In genomic region chr10:91587710-91588638, GRCh38 we compare ENCODE assay signal across 1 cellular context.
TF ChIP-seq lines count a peak whose summit lies in the region.

No MANE protein-coding gene starts in this region.

TF ChIP-seq in HEK293, 187 proteins besides CTCF, POLR2A, EP300 and RAD21 (continued from another document and continues in another):
- TF ChIP-seq ZBTB26 (tag by site-specific recombination; optimal IDR thresholded peaks at IDR 0.05) (no peak), OSR2 (tag by site-specific recombination; IDR thresholded peaks at IDR 0.05) (peak; percentile 66), ZNF670 (tag by site-specific recombination; IDR thresholded peaks at IDR 0.05; ENCODE audit: low read depth) (no peak), ZFP41 (tag by site-specific recombination; IDR thresholded peaks at IDR 0.05; ENCODE audit: borderline replicate concordance) (no peak), ZBTB6 (tag by site-specific recombination; IDR thresholded peaks at IDR 0.05) (no peak), SP7 (tag by site-specific recombination; IDR thresholded peaks at IDR 0.05) (peak; percentile 87), YY2 (tag by site-specific recombination; IDR thresholded peaks at IDR 0.05) (no peak), ZBTB21 (tag by site-specific recombination; IDR thresholded peaks at IDR 0.05) (peak; percentile 85), ZNF114 (tag by site-specific recombination; IDR thresholded peaks at IDR 0.05) (no peak), RBAK (tag by site-specific recombination; IDR thresholded peaks at IDR 0.05) (peak; percentile 31; the same call in 1 of the 2 replicates), ZNF341 (tag by site-specific recombination; IDR thresholded peaks at IDR 0.05; ENCODE audit: low read depth) (no peak), ZBTB17 (tag by site-specific recombination; IDR thresholded peaks at IDR 0.05) (no peak), ZNF473 (tag by site-specific recombination; IDR thresholded peaks at IDR 0.05) (no peak), KLF17 (tag by site-specific recombination; IDR thresholded peaks at IDR 0.05) (peak; percentile 18; the same call in 1 of the 2 replicates), PRDM1 (tag by site-specific recombination; IDR thresholded peaks at IDR 0.05) (peak; percentile 35; the same call in 1 of the 2 replicates), KLF1 (tag by site-specific recombination; IDR thresholded peaks at IDR 0.05) (no peak), ZBTB20 (tag by site-specific recombination; IDR thresholded peaks at IDR 0.05) (peak; percentile 23; the same call in 1 of the 2 replicates), GLI4 (tag by site-specific recombination; IDR thresholded peaks at IDR 0.05) (no peak), ZNF558 (tag by site-specific recombination; IDR thresholded peaks at IDR 0.05) (no peak; the same call in 1 of the 2 replicates), ZEB2 (tag by site-specific recombination; IDR thresholded peaks at IDR 0.05) (peak; percentile 90), ZBTB49 (tag by site-specific recombination; IDR thresholded peaks at IDR 0.05; ENCODE audit: low read depth) (no peak), ZNF791 (tag by site-specific recombination; IDR thresholded peaks at IDR 0.05) (no peak), ZNF335 (tag by site-specific recombination; conservative IDR thresholded peaks at IDR 0.05) (peak; percentile 14; the same call in 1 of the 2 replicates), ZNF404 (tag by site-specific recombination; IDR thresholded peaks at IDR 0.05) (no peak), SP2 (tag by site-specific recombination; IDR thresholded peaks at IDR 0.05) (peak; percentile 42), ZNF560 (tag by site-specific recombination; IDR thresholded peaks at IDR 0.05; ENCODE audit: borderline replicate concordance) (no peak), ZNF76 (tag by site-specific recombination; IDR thresholded peaks at IDR 0.05; ENCODE audit: borderline replicate concordance, low read depth) (no peak), ZNF529 (tag by site-specific recombination; IDR thresholded peaks at IDR 0.05; ENCODE audit: insufficient replicate concordance) (no peak), BCL11B (tag by site-specific recombination; IDR thresholded peaks at IDR 0.05; ENCODE audit: low read depth) (no peak), MYNN (tag by site-specific recombination; IDR thresholded peaks at IDR 0.05; ENCODE audit: borderline replicate concordance) (no peak), ZNF701 (tag by site-specific recombination; IDR thresholded peaks at IDR 0.05) (no peak), ATF2 (tag by site-specific recombination; IDR thresholded peaks at IDR 0.05; ENCODE audit: low read depth) (peak; percentile 87), EGR2 (tag by site-specific recombination; IDR thresholded peaks at IDR 0.05; ENCODE audit: low read depth) (peak; percentile 59; the same call in 1 of the 2 replicates), ZNF561 (tag by site-specific recombination; IDR thresholded peaks at IDR 0.05; ENCODE audit: borderline replicate concordance) (peak; percentile 57; the same call in 1 of the 2 replicates), REPIN1 (tag by site-specific recombination; IDR thresholded peaks at IDR 0.05; ENCODE audit: low read depth) (no peak)
- TF ChIP-seq, protein P1, sequence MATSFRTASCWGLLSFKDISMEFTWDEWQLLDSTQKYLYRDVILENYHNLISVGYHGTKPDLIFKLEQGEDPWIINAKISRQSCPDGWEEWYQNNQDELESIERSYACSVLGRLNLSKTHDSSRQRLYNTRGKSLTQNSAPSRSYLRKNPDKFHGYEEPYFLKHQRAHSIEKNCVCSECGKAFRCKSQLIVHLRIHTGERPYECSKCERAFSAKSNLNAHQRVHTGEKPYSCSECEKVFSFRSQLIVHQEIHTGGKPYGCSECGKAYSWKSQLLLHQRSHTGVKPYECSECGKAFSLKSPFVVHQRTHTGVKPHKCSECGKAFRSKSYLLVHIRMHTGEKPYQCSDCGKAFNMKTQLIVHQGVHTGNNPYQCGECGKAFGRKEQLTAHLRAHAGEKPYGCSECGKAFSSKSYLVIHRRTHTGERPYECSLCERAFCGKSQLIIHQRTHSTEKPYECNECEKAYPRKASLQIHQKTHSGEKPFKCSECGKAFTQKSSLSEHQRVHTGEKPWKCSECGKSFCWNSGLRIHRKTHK (tag by site-specific recombination; IDR thresholded peaks at IDR 0.05), result no peak
- TF ChIP-seq, protein P2, sequence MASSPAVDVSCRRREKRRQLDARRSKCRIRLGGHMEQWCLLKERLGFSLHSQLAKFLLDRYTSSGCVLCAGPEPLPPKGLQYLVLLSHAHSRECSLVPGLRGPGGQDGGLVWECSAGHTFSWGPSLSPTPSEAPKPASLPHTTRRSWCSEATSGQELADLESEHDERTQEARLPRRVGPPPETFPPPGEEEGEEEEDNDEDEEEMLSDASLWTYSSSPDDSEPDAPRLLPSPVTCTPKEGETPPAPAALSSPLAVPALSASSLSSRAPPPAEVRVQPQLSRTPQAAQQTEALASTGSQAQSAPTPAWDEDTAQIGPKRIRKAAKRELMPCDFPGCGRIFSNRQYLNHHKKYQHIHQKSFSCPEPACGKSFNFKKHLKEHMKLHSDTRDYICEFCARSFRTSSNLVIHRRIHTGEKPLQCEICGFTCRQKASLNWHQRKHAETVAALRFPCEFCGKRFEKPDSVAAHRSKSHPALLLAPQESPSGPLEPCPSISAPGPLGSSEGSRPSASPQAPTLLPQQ (tag by site-specific recombination; IDR thresholded peaks at IDR 0.05), result peak; percentile 97
- TF ChIP-seq, protein P3, sequence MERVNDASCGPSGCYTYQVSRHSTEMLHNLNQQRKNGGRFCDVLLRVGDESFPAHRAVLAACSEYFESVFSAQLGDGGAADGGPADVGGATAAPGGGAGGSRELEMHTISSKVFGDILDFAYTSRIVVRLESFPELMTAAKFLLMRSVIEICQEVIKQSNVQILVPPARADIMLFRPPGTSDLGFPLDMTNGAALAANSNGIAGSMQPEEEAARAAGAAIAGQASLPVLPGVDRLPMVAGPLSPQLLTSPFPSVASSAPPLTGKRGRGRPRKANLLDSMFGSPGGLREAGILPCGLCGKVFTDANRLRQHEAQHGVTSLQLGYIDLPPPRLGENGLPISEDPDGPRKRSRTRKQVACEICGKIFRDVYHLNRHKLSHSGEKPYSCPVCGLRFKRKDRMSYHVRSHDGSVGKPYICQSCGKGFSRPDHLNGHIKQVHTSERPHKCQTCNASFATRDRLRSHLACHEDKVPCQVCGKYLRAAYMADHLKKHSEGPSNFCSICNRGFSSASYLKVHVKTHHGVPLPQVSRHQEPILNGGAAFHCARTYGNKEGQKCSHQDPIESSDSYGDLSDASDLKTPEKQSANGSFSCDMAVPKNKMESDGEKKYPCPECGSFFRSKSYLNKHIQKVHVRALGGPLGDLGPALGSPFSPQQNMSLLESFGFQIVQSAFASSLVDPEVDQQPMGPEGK (tag by site-specific recombination; IDR thresholded peaks at IDR 0.05), result peak; percentile 87
- TF ChIP-seq, protein P4, sequence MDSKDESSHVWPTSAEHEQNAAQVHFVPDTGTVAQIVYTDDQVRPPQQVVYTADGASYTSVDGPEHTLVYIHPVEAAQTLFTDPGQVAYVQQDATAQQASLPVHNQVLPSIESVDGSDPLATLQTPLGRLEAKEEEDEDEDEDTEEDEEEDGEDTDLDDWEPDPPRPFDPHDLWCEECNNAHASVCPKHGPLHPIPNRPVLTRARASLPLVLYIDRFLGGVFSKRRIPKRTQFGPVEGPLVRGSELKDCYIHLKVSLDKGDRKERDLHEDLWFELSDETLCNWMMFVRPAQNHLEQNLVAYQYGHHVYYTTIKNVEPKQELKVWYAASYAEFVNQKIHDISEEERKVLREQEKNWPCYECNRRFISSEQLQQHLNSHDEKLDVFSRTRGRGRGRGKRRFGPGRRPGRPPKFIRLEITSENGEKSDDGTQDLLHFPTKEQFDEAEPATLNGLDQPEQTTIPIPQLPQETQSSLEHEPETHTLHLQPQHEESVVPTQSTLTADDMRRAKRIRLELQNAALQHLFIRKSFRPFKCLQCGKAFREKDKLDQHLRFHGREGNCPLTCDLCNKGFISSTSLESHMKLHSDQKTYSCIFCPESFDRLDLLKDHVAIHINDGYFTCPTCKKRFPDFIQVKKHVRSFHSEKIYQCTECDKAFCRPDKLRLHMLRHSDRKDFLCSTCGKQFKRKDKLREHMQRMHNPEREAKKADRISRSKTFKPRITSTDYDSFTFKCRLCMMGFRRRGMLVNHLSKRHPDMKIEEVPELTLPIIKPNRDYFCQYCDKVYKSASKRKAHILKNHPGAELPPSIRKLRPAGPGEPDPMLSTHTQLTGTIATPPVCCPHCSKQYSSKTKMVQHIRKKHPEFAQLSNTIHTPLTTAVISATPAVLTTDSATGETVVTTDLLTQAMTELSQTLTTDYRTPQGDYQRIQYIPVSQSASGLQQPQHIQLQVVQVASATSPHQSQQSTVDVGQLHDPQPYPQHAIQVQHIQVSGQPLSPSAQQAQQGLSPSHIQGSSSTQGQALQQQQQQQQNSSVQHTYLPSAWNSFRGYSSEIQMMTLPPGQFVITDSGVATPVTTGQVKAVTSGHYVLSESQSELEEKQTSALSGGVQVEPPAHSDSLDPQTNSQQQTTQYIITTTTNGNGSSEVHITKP (tag by site-specific recombination; IDR thresholded peaks at IDR 0.05), result peak; percentile 97
- TF ChIP-seq, protein P5, sequence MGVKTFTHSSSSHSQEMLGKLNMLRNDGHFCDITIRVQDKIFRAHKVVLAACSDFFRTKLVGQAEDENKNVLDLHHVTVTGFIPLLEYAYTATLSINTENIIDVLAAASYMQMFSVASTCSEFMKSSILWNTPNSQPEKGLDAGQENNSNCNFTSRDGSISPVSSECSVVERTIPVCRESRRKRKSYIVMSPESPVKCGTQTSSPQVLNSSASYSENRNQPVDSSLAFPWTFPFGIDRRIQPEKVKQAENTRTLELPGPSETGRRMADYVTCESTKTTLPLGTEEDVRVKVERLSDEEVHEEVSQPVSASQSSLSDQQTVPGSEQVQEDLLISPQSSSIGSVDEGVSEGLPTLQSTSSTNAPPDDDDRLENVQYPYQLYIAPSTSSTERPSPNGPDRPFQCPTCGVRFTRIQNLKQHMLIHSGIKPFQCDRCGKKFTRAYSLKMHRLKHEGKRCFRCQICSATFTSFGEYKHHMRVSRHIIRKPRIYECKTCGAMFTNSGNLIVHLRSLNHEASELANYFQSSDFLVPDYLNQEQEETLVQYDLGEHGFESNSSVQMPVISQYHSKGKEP (tag by site-specific recombination; IDR thresholded peaks at IDR 0.05), result no peak
- TF ChIP-seq, protein P6, sequence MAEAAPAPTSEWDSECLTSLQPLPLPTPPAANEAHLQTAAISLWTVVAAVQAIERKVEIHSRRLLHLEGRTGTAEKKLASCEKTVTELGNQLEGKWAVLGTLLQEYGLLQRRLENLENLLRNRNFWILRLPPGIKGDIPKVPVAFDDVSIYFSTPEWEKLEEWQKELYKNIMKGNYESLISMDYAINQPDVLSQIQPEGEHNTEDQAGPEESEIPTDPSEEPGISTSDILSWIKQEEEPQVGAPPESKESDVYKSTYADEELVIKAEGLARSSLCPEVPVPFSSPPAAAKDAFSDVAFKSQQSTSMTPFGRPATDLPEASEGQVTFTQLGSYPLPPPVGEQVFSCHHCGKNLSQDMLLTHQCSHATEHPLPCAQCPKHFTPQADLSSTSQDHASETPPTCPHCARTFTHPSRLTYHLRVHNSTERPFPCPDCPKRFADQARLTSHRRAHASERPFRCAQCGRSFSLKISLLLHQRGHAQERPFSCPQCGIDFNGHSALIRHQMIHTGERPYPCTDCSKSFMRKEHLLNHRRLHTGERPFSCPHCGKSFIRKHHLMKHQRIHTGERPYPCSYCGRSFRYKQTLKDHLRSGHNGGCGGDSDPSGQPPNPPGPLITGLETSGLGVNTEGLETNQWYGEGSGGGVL (tag by site-specific recombination; IDR thresholded peaks at IDR 0.05), result peak; percentile 93
